Comparison of ENCODE assay signal across 9 cellular contexts in genomic region chr7:47792521-47793121, GRCh38.
DNase-seq lines count a peak whose midpoint lies in the region; ATAC-seq and TF ChIP-seq lines count a peak whose summit lies in the region.
"Had no signal": no experiment of that assay in that cellular context is flagged by ENCODE, and none has a peak within 500 bp of the region (broad histone marks: within the 10 kb centered on the region; RNA-seq: fewer than 3 reads in every experiment).

No MANE protein-coding gene starts in this region.

- no peak for ATAC-seq in naive thymus-derived CD8-positive, alpha-beta T cell
- ATAC-seq in GM18520 (IDR thresholded peaks at IDR 0.05; ENCODE audit: unreplicated experiment) = no peak
- ATAC-seq in activated naive CD8-positive, alpha-beta T cell treated with anti-CD3 and anti-CD28 coated beads, Interleukin-2, amount 50 U/mL, for 24 hours = no peak

- TF ChIP-seq CTCF in AG04450 (IDR thresholded peaks at IDR 0.05; ENCODE audit: low read depth, low read length) (0 out of 2 replicates have a peak, but pooled peaks have one; percentile 6), VCaP (conservative IDR thresholded peaks at IDR 0.05) (peak; percentile 86)

- no peaks in the 10 kb centered on the region for H3K4me1 Mint-ChIP-seq in naive thymus-derived CD8-positive, alpha-beta T cell
- no peaks in the 10 kb centered on the region for H3K4me1 Mint-ChIP-seq in activated naive CD8-positive, alpha-beta T cell treated with anti-CD3 and anti-CD28 coated beads, Interleukin-2, amount 50 U/mL, for 24 hours

- CTCF ChIA-PET in AG04450 (lab: Charles Lee) = no interaction called here

- no peak overlapping the region for H3K4me3 Mint-ChIP-seq in naive thymus-derived CD8-positive, alpha-beta T cell
- no peak overlapping the region for H3K4me3 Mint-ChIP-seq in activated naive CD8-positive, alpha-beta T cell treated with anti-CD3 and anti-CD28 coated beads, Interleukin-2, amount 50 U/mL, for 24 hours

- peaks cover 0 to 8% (median 3%) of the 10 kb centered on the region in 5 donors for H3K27me3 Mint-ChIP-seq in naive thymus-derived CD8-positive, alpha-beta T cell
- no peaks in the 10 kb centered on the region for H3K27me3 Mint-ChIP-seq in activated naive CD8-positive, alpha-beta T cell treated with anti-CD3 and anti-CD28 coated beads, Interleukin-2, amount 50 U/mL, for 24 hours

- POLR2A ChIA-PET in AG04450 (lab: Yijun Ruan, JAX) = no interaction called here
- POLR2A ChIA-PET in naive thymus-derived CD8-positive, alpha-beta T cell (lab: Charles Lee) = no interaction called here

- TF ChIP-seq RAD21 in Ishikawa (IDR thresholded peaks at IDR 0.05; ENCODE audit: low read depth) = peak; percentile 63

- DNase-seq in AG04450 (ENCODE audit: low read depth, low spot score) (no peak), iPS-NIHi11 (ENCODE audit: low spot score) (peak; percentile 50), NCI-H510A (lab: John Stamatoyannopoulos, UW) (no peak)
- DNase-seq in naive thymus-derived CD8-positive, alpha-beta T cell = no peak
- no peak for DNase-seq in activated naive CD8-positive, alpha-beta T cell treated with anti-CD3 and anti-CD28 coated beads, Interleukin-2, amount 50 U/mL, for 24 hours
- DNase-seq: mucosa of descending colon had no signal

- H3K4me3 ChIP-seq in AG04450 (ENCODE audit: low read depth, low read length) = no peak overlapping the region
- H3K4me3 ChIP-seq: mucosa of descending colon had no signal

- H3K27ac ChIP-seq in AG04450 (ENCODE audit: low read depth, low read length) (no peak overlapping the region), VCaP (no peak overlapping the region)

- H3K27me3 ChIP-seq in AG04450 (ENCODE audit: control insufficient read depth, insufficient read depth, low read length) = no peaks in the 10 kb centered on the region

- no peaks in the 10 kb centered on the region; the same call in 1 of the 2 replicates for H3K9me3 ChIP-seq in AG04450 (ENCODE audit: control insufficient read depth, insufficient read depth, low read length)
- H3K9me3 ChIP-seq: mucosa of descending colon had no signal

- TF ChIP-seq EP300 in Ishikawa (IDR thresholded peaks at IDR 0.05; ENCODE audit: borderline replicate concordance) = no peak

- no peaks in the 10 kb centered on the region for H3K36me3 Mint-ChIP-seq in naive thymus-derived CD8-positive, alpha-beta T cell
- H3K36me3 Mint-ChIP-seq in activated naive CD8-positive, alpha-beta T cell treated with anti-CD3 and anti-CD28 coated beads, Interleukin-2, amount 50 U/mL, for 24 hours (ENCODE audit: low read depth) = no peaks in the 10 kb centered on the region

- H3K27ac Mint-ChIP-seq in naive thymus-derived CD8-positive, alpha-beta T cell = no peak overlapping the region
- H3K27ac Mint-ChIP-seq in activated naive CD8-positive, alpha-beta T cell treated with anti-CD3 and anti-CD28 coated beads, Interleukin-2, amount 50 U/mL, for 24 hours = no peak overlapping the region

- H3K9me3 Mint-ChIP-seq in naive thymus-derived CD8-positive, alpha-beta T cell = no peaks in the 10 kb centered on the region
- no peaks in the 10 kb centered on the region for H3K9me3 Mint-ChIP-seq in activated naive CD8-positive, alpha-beta T cell treated with anti-CD3 and anti-CD28 coated beads, Interleukin-2, amount 50 U/mL, for 24 hours

TF ChIP-seq in Ishikawa, 13 proteins besides CTCF, POLR2A, EP300 and RAD21:
- TF ChIP-seq CREB1 (IDR thresholded peaks at IDR 0.05; ENCODE audit: low read depth) = no peak
- TF ChIP-seq TCF12 (IDR thresholded peaks at IDR 0.05; ENCODE audit: low read depth) = no peak
